Comparison of ENCODE assay signal across 29 cellular contexts in the genomic region with DNA sequence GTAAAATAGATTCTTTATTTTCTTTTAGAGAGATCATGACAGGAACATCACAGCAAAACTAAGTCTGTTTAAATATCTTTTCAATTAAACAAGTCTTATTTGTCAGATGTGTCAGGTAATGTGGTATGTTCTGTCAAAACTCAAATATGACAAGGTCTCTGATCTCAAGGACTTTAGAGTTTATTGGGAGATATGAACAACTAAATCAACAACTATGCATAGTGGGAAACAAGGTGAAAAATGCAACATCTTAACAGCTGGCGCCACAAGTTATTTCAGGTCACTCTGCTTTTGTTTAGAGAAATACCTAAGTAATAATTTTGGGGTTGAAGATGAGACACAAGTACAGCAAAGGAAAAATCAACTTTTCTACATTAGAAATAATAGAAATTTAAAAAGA.
"Had no signal": no experiment of that assay in that cellular context is flagged by ENCODE, and none has a peak within 500 bp of the region (broad histone marks: within the 10 kb centered on the region; RNA-seq: fewer than 3 reads in every experiment).

No MANE protein-coding gene starts in this region.

- H3K27ac Mint-ChIP-seq: naive thymus-derived CD4-positive, alpha-beta T cell; natural killer cell; nephron; progenitor cell of endocrine pancreas; stimulated activated effector memory CD8-positive, alpha-beta T cell treated with anti-CD3 and anti-CD28 coated beads, Interleukin-12 subunit alpha, Interleukin-12 subunit beta, amount 100 ng/mL, for 72 hours; stimulated activated naive B cell treated with anti-CD40 and anti-IgM and Interleukin-4, amounts not matched to agents 10 μg/mL and 1 μg/mL and 100 μg/mL, for 72 hours; stimulated activated naive CD8-positive, alpha-beta T cell treated with anti-CD3 and anti-CD28 coated beads, Interleukin-15, Interleukin-2, amounts not matched to agents 100 ng/mL and 50 ng/mL, for 24 hours; type B pancreatic cell had no signal

- H3K4me2 ChIP-seq: neural progenitor cell had no signal

- H3K79me2 ChIP-seq: parathyroid adenoma had no signal

- H3K4me1 Mint-ChIP-seq: naive thymus-derived CD4-positive, alpha-beta T cell; natural killer cell; nephron; stimulated activated effector memory CD8-positive, alpha-beta T cell treated with anti-CD3 and anti-CD28 coated beads, Interleukin-12 subunit alpha, Interleukin-12 subunit beta, amount 100 ng/mL, for 72 hours; stimulated activated naive B cell treated with anti-CD40 and anti-IgM and Interleukin-4, amounts not matched to agents 10 μg/mL and 1 μg/mL and 100 μg/mL, for 72 hours had no signal

- H3K9me3 ChIP-seq: psoas muscle, right lobe of liver, sigmoid colon, stomach, suprapubic skin, testis, tibial artery, transverse colon, upper lobe of right lung, uterus had no signal

- H3K9me3 Mint-ChIP-seq: nephron; neural progenitor cell; stimulated activated naive CD8-positive, alpha-beta T cell treated with anti-CD3 and anti-CD28 coated beads, Interleukin-15, Interleukin-2, amounts not matched to agents 100 ng/mL and 50 ng/mL, for 24 hours; type B pancreatic cell had no signal

- DNase-seq: naive thymus-derived CD4-positive, alpha-beta T cell; natural killer cell; occipital lobe; posterior cingulate gyrus; psoas muscle; right cardiac atrium; right lobe of liver; sigmoid colon; small intestine; stimulated activated CD4-positive, alpha-beta T cell treated with anti-CD3 and anti-CD28 coated beads, Interleukin-15, amount 100 ng/mL, for 24 hours; stimulated activated CD4-positive, alpha-beta T cell treated with anti-CD3 and anti-CD28 coated beads, Interleukin-2, amount 100 ng/mL, for 24 hours; stimulated activated CD4-positive, alpha-beta T cell treated with anti-CD3 and anti-CD28 coated beads, Interleukin-2, amount 100 ng/mL, for 48 hours; stimulated activated CD4-positive, alpha-beta T cell treated with anti-CD3 and anti-CD28 coated beads, Interleukin-4, amount 100 ng/mL, for 24 hours; stimulated activated naive B cell treated with anti-CD40 and anti-IgM and Interleukin-4, amounts not matched to agents 10 μg/mL and 1 μg/mL and 100 μg/mL, for 72 hours; stimulated activated naive CD4-positive, alpha-beta T cell treated with Interleukin-2 at 50 U/mL for 16 hours; stomach; testis; tibial artery; transverse colon; upper lobe of right lung; uterus had no signal

- ATAC-seq: naive thymus-derived CD4-positive, alpha-beta T cell; natural killer cell; psoas muscle; right cardiac atrium; right lobe of liver; stimulated activated effector memory CD8-positive, alpha-beta T cell treated with anti-CD3 and anti-CD28 coated beads, Interleukin-12 subunit alpha, Interleukin-12 subunit beta, amount 100 ng/mL, for 72 hours; stimulated activated naive B cell treated with anti-CD40 and anti-IgM and Interleukin-4, amounts not matched to agents 10 μg/mL and 1 μg/mL and 100 μg/mL, for 72 hours; upper lobe of right lung had no signal

- H3K4me1 ChIP-seq: neural progenitor cell, parathyroid adenoma, psoas muscle, right lobe of liver, sigmoid colon, stomach, suprapubic skin, testis, transverse colon, upper lobe of right lung, uterus had no signal

- H3K27me3 ChIP-seq: neural progenitor cell, right lobe of liver, sigmoid colon, stomach, suprapubic skin, testis, tibial artery, transverse colon, upper lobe of right lung, uterus had no signal

- H3K36me3 ChIP-seq: neural progenitor cell, right lobe of liver, sigmoid colon, stomach, suprapubic skin, tibial artery, transverse colon, upper lobe of right lung, uterus had no signal

- H3K36me3 Mint-ChIP-seq: naive thymus-derived CD4-positive, alpha-beta T cell; neural progenitor cell; stimulated activated effector memory CD8-positive, alpha-beta T cell treated with anti-CD3 and anti-CD28 coated beads, Interleukin-12 subunit alpha, Interleukin-12 subunit beta, amount 100 ng/mL, for 72 hours; stimulated activated naive B cell treated with anti-CD40 and anti-IgM and Interleukin-4, amounts not matched to agents 10 μg/mL and 1 μg/mL and 100 μg/mL, for 72 hours; type B pancreatic cell had no signal

- H3K27me3 Mint-ChIP-seq: naive thymus-derived CD4-positive, alpha-beta T cell; progenitor cell of endocrine pancreas; stimulated activated naive B cell treated with anti-CD40 and anti-IgM and Interleukin-4, amounts not matched to agents 10 μg/mL and 1 μg/mL and 100 μg/mL, for 72 hours; stimulated activated naive CD8-positive, alpha-beta T cell treated with anti-CD3 and anti-CD28 coated beads, Interleukin-15, Interleukin-2, amounts not matched to agents 100 ng/mL and 50 ng/mL, for 24 hours; type B pancreatic cell had no signal

- H3K9ac ChIP-seq: neural progenitor cell, parathyroid adenoma had no signal

- H3K27ac ChIP-seq: neural progenitor cell, parathyroid adenoma, psoas muscle, right lobe of liver, sigmoid colon, stomach, suprapubic skin, testis, tibial artery, transverse colon, upper lobe of right lung, uterus had no signal

- H3K4me3 ChIP-seq: neural progenitor cell, psoas muscle, right lobe of liver, sigmoid colon, stomach, suprapubic skin, testis, tibial artery, transverse colon, upper lobe of right lung, uterus had no signal

- H3K4me3 Mint-ChIP-seq: naive thymus-derived CD4-positive, alpha-beta T cell; natural killer cell; nephron; neural progenitor cell; stimulated activated effector memory CD8-positive, alpha-beta T cell treated with anti-CD3 and anti-CD28 coated beads, Interleukin-12 subunit alpha, Interleukin-12 subunit beta, amount 100 ng/mL, for 72 hours; stimulated activated naive B cell treated with anti-CD40 and anti-IgM and Interleukin-4, amounts not matched to agents 10 μg/mL and 1 μg/mL and 100 μg/mL, for 72 hours; stimulated activated naive CD8-positive, alpha-beta T cell treated with anti-CD3 and anti-CD28 coated beads, Interleukin-15, Interleukin-2, amounts not matched to agents 100 ng/mL and 50 ng/mL, for 24 hours; type B pancreatic cell had no signal

- H2AFZ ChIP-seq: neural progenitor cell, parathyroid adenoma had no signal
